1 cellular context compared by ENCODE assay signal in the genomic region with DNA sequence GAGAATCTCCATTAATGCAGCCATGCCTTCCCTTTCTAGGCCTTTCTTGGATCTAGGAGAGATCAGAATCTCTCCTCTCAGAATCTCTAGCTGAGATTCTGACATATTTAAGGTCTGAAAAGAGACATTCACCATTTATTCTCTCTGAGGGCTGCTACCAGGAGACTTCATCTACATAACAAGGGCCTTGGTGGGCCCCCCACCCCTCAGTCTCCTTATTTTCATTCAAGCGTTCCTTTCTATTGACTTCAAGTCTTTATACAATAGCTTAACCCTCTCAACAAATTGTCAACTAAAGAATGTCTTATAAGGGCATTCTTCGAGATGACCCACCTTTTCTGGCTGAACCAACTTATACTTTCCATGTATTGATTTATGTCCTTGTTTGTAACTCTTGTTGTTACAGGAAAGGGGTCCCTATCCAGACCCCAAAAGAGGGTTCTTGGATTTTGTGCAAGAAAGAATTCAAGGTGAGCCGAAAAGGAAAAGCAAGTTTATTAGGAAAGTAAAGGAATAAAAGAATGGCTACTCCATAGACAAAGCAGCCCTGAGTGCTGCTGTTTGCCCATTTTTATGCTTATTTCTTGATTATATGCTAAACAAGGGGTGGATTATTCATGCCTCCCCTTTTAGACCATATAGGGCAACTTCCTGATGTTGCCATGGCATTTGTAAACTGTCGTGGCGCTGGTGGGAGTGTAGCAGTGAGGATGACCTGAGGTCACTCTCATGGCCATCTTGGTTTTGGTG.
TF ChIP-seq lines count a peak whose summit lies in the region.

No MANE protein-coding gene starts in this region.

TF ChIP-seq in H1, 55 proteins besides CTCF, POLR2A, EP300 and RAD21 (continued from another document):
- TF ChIP-seq, protein P1, sequence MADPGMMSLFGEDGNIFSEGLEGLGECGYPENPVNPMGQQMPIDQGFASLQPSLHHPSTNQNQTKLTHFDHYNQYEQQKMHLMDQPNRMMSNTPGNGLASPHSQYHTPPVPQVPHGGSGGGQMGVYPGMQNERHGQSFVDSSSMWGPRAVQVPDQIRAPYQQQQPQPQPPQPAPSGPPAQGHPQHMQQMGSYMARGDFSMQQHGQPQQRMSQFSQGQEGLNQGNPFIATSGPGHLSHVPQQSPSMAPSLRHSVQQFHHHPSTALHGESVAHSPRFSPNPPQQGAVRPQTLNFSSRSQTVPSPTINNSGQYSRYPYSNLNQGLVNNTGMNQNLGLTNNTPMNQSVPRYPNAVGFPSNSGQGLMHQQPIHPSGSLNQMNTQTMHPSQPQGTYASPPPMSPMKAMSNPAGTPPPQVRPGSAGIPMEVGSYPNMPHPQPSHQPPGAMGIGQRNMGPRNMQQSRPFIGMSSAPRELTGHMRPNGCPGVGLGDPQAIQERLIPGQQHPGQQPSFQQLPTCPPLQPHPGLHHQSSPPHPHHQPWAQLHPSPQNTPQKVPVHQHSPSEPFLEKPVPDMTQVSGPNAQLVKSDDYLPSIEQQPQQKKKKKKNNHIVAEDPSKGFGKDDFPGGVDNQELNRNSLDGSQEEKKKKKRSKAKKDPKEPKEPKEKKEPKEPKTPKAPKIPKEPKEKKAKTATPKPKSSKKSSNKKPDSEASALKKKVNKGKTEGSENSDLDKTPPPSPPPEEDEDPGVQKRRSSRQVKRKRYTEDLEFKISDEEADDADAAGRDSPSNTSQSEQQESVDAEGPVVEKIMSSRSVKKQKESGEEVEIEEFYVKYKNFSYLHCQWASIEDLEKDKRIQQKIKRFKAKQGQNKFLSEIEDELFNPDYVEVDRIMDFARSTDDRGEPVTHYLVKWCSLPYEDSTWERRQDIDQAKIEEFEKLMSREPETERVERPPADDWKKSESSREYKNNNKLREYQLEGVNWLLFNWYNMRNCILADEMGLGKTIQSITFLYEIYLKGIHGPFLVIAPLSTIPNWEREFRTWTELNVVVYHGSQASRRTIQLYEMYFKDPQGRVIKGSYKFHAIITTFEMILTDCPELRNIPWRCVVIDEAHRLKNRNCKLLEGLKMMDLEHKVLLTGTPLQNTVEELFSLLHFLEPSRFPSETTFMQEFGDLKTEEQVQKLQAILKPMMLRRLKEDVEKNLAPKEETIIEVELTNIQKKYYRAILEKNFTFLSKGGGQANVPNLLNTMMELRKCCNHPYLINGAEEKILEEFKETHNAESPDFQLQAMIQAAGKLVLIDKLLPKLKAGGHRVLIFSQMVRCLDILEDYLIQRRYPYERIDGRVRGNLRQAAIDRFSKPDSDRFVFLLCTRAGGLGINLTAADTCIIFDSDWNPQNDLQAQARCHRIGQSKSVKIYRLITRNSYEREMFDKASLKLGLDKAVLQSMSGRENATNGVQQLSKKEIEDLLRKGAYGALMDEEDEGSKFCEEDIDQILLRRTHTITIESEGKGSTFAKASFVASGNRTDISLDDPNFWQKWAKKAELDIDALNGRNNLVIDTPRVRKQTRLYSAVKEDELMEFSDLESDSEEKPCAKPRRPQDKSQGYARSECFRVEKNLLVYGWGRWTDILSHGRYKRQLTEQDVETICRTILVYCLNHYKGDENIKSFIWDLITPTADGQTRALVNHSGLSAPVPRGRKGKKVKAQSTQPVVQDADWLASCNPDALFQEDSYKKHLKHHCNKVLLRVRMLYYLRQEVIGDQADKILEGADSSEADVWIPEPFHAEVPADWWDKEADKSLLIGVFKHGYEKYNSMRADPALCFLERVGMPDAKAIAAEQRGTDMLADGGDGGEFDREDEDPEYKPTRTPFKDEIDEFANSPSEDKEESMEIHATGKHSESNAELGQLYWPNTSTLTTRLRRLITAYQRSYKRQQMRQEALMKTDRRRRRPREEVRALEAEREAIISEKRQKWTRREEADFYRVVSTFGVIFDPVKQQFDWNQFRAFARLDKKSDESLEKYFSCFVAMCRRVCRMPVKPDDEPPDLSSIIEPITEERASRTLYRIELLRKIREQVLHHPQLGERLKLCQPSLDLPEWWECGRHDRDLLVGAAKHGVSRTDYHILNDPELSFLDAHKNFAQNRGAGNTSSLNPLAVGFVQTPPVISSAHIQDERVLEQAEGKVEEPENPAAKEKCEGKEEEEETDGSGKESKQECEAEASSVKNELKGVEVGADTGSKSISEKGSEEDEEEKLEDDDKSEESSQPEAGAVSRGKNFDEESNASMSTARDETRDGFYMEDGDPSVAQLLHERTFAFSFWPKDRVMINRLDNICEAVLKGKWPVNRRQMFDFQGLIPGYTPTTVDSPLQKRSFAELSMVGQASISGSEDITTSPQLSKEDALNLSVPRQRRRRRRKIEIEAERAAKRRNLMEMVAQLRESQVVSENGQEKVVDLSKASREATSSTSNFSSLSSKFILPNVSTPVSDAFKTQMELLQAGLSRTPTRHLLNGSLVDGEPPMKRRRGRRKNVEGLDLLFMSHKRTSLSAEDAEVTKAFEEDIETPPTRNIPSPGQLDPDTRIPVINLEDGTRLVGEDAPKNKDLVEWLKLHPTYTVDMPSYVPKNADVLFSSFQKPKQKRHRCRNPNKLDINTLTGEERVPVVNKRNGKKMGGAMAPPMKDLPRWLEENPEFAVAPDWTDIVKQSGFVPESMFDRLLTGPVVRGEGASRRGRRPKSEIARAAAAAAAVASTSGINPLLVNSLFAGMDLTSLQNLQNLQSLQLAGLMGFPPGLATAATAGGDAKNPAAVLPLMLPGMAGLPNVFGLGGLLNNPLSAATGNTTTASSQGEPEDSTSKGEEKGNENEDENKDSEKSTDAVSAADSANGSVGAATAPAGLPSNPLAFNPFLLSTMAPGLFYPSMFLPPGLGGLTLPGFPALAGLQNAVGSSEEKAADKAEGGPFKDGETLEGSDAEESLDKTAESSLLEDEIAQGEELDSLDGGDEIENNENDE (IDR thresholded peaks at IDR 0.05; ENCODE audit: insufficient replicate concordance, low read length), result peak; percentile 95
- TF ChIP-seq NANOG (IDR thresholded peaks at IDR 0.05; ENCODE audit: insufficient read depth, low read depth, low read length, poor library complexity, severe bottlenecking), result no peak
- TF ChIP-seq JUN (IDR thresholded peaks at IDR 0.05; ENCODE audit: low read depth, low read length), result 0 out of 2 replicates have a peak, but pooled peaks have one; percentile 44
- peak; percentile 90 for TF ChIP-seq POU5F1 (IDR thresholded peaks at IDR 0.05; ENCODE audit: low read depth, low read length)
- TF ChIP-seq RBBP5 (IDR thresholded peaks at IDR 0.05; ENCODE audit: borderline replicate concordance, low read depth, low read length), result peak; percentile 48; the same call in 1 of the 2 replicates
- no peak for TF ChIP-seq CBX5 (IDR thresholded peaks at IDR 0.05; ENCODE audit: low read depth, low read length)
